In the genomic region with DNA sequence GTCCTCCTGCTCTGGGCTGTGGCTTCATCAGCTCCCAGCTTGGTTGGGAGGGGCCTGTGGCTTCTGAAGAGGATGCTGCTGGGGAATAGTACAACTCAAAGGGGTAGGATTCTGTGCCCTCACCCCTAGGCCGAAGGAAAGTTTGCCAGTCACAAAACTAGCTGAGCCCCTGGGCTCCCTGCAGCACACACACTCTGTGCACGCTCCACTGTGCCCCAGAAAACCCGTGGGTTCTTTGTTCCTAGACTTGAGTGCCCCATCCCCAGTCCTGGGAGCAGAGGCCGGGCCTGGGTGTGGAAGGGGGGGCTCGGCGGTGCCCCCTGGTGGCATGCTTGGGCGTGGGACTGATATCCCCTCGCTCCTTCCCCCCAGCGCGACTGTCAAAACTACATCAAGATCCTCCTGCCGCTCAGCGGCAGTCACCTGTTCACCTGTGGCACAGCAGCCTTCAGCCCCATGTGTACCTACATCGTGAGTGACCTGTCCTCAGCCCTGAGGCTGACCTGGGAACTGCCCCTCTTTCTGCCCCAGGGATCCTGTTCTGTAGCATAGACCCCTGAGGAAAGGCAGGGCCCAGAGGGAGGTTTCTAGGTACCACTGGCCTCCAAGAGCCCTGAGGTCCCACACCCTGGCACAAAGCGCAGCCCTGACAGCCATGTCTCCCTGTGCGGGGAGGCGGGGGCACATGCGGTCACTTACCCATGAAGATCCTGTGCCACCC, we compare ENCODE assay signal across 2 cellular contexts.
TF ChIP-seq lines count a peak whose summit lies in the region.

No MANE protein-coding gene starts in this region.

TF ChIP-seq in A549, 52 proteins besides CTCF, POLR2A, EP300 and RAD21 (continued from another document):
- TF ChIP-seq, protein P1, sequence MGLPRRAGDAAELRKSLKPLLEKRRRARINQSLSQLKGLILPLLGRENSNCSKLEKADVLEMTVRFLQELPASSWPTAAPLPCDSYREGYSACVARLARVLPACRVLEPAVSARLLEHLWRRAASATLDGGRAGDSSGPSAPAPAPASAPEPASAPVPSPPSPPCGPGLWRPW (IDR thresholded peaks at IDR 0.05), result no peak
- TF ChIP-seq RARB (CRISPR knock-in tag; IDR thresholded peaks at IDR 0.05) (no peak), FOSL2 (IDR thresholded peaks at IDR 0.05) (no peak), FOSL2 (CRISPR knock-in tag; IDR thresholded peaks at IDR 0.05) (no peak), RFX5 (IDR thresholded peaks at IDR 0.05) (no peak), POLR2AphosphoS2 (conservative IDR thresholded peaks at IDR 0.05; ENCODE audit: low read length) (no peak)
- TF ChIP-seq, protein P2, sequence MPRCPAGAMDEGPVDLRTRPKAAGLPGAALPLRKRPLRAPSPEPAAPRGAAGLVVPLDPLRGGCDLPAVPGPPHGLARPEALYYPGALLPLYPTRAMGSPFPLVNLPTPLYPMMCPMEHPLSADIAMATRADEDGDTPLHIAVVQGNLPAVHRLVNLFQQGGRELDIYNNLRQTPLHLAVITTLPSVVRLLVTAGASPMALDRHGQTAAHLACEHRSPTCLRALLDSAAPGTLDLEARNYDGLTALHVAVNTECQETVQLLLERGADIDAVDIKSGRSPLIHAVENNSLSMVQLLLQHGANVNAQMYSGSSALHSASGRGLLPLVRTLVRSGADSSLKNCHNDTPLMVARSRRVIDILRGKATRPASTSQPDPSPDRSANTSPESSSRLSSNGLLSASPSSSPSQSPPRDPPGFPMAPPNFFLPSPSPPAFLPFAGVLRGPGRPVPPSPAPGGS (IDR thresholded peaks at IDR 0.05), result no peak

TF ChIP-seq in SK-N-SH treated with all-trans-retinoic acid at 6 μM for 48 hours, 23 proteins besides CTCF, POLR2A, EP300 and RAD21 (continued from another document):
- TF ChIP-seq, protein P3, sequence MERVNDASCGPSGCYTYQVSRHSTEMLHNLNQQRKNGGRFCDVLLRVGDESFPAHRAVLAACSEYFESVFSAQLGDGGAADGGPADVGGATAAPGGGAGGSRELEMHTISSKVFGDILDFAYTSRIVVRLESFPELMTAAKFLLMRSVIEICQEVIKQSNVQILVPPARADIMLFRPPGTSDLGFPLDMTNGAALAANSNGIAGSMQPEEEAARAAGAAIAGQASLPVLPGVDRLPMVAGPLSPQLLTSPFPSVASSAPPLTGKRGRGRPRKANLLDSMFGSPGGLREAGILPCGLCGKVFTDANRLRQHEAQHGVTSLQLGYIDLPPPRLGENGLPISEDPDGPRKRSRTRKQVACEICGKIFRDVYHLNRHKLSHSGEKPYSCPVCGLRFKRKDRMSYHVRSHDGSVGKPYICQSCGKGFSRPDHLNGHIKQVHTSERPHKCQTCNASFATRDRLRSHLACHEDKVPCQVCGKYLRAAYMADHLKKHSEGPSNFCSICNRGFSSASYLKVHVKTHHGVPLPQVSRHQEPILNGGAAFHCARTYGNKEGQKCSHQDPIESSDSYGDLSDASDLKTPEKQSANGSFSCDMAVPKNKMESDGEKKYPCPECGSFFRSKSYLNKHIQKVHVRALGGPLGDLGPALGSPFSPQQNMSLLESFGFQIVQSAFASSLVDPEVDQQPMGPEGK (CRISPR knock-in tag; IDR thresholded peaks at IDR 0.05; ENCODE audit: borderline replicate concordance), result no peak
- TF ChIP-seq ZNF565 (CRISPR knock-in tag; conservative IDR thresholded peaks at IDR 0.05; ENCODE audit: low read depth) (no peak), TOX (CRISPR knock-in tag; IDR thresholded peaks at IDR 0.05; ENCODE audit: borderline replicate concordance) (no peak), ESRRG (CRISPR knock-in tag; IDR thresholded peaks at IDR 0.05) (no peak), PPARA (CRISPR knock-in tag; IDR thresholded peaks at IDR 0.05; ENCODE audit: borderline replicate concordance) (no peak), SNAI2 (CRISPR knock-in tag; IDR thresholded peaks at IDR 0.05) (no peak), ZNF8 (CRISPR knock-in tag; IDR thresholded peaks at IDR 0.05) (no peak)
TF ChIP-seq in SK-N-SH treated with all-trans-retinoic acid at 6 μM for 48 hours: peak in this region for 0.
